20 cellular contexts compared by ENCODE assay signal in genomic region chr14:101654051-101654450, GRCh38.
"Had no signal": no experiment of that assay in that cellular context is flagged by ENCODE, and none has a peak within 500 bp of the region (broad histone marks: within the 10 kb centered on the region; RNA-seq: fewer than 3 reads in every experiment).

No MANE protein-coding gene starts in this region.

- H3K4me3 ChIP-seq: SJSA1, SK-N-MC had no signal

- H3K4me1 ChIP-seq: SJSA1 had no signal

- H3K27me3 ChIP-seq: SJSA1 had no signal

- DNase-seq: IMR-90, Karpas-422, KG1, MM.1S, NCI-H1092 treated with DMSO at 0.1 percent for 48 hours, NCI-H1436, NCI-H187, NCI-H2029, NCI-H2081 treated with DMSO at 0.1 percent for 48 hours, NCI-H2171, NCI-H226, NCI-H446, NCI-H510A, NCI-H526 treated with DMSO at 0.1 percent for 48 hours, Right ventricle myocardium superior, RPMI8226, SIG-M5 had no signal

- H3K36me3 ChIP-seq: SJSA1 had no signal

- ATAC-seq: HepG2 had no signal

- H3K9me3 ChIP-seq: SJSA1 had no signal

- H3K27ac ChIP-seq: SJSA1, SK-N-MC had no signal
